ENCODE assay signal across 8 cellular contexts in genomic region chr1:193019442-193020026, GRCh38. TPM values are rescaled to one million over a fixed set of nuclear protein-coding genes. Genes with fewer than 3 reads are reported as not detected.
A peak's percentile ranks its signal among the peaks of the same experiment; 100 is the strongest.
DNase-seq lines count a peak whose midpoint lies in the region; ATAC-seq, FAIRE-seq and TF ChIP-seq lines count a peak whose summit lies in the region.

No MANE protein-coding gene starts in this region.

- no peak overlapping the region for H3K4me2 ChIP-seq in astrocyte (ENCODE audit: low read length)

- H3K36me3 Mint-ChIP-seq in astrocyte (ENCODE audit: low read depth, unreplicated experiment): no peaks in the 10 kb centered on the region
- peaks cover 0 to 12% (median 7%) of the 10 kb centered on the region in 3 donors for H3K36me3 Mint-ChIP-seq in immature natural killer cell

- H3K4me3 Mint-ChIP-seq in astrocyte (ENCODE audit: unreplicated experiment) (no peak overlapping the region), immature natural killer cell (no peak overlapping the region)

- H3K36me3 ChIP-seq in astrocyte (ENCODE audit: insufficient read depth, low read length): peaks cover 5% of the 10 kb centered on the region
- peaks cover 0 to 22% (median 0%) of the 10 kb centered on the region in 3 donors for H3K36me3 ChIP-seq in tibial artery

- H3K27ac Mint-ChIP-seq in astrocyte (ENCODE audit: unreplicated experiment): no peak overlapping the region
- peak overlapping the region in 3 of 6 donors; percentile 19 to 64 (median 32) for H3K27ac Mint-ChIP-seq in immature natural killer cell

- H3K9me3 Mint-ChIP-seq in astrocyte (ENCODE audit: unreplicated experiment) (no peaks in the 10 kb centered on the region), immature natural killer cell (no peaks in the 10 kb centered on the region)

- intact Hi-C loops in tibial artery (cut with DNase I; ENCODE audit: low total_unique reads): loop anchor here (2.0 to 5.0 kb wide), 2 partner anchors 215 to 547 kb away; no protein-coding TSS in a partner anchor

- TF ChIP-seq CTCF in astrocyte (IDR thresholded peaks at IDR 0.05; ENCODE audit: insufficient read depth, low read depth, low read length) (peak; percentile 36), tibial artery (IDR thresholded peaks at IDR 0.05) (peak; percentile 60 to 63)

- H3K4me3 ChIP-seq in astrocyte (ENCODE audit: insufficient read depth, low read depth, low read length) (no peak overlapping the region), tibial artery (no peak overlapping the region)

- H3K9me3 ChIP-seq in astrocyte (ENCODE audit: insufficient read depth, low read depth, low read length) (no peaks in the 10 kb centered on the region), tibial artery (no peaks in the 10 kb centered on the region)

- no peak overlapping the region for H2AFZ ChIP-seq in astrocyte (ENCODE audit: low read depth, low read length)

- H3K27ac ChIP-seq in astrocyte (ENCODE audit: low read depth, low read length): no peak overlapping the region
- no peak overlapping the region for H3K27ac ChIP-seq in tibial artery

- DNase-seq in NCI-H510A treated with DMSO at 0.1 percent for 48 hours (lab: John Stamatoyannopoulos, UW) (peak; percentile 63), NCI-H510A (lab: John Stamatoyannopoulos, UW) (no peak), NCI-H2107 (lab: John Stamatoyannopoulos, UW) (peak; percentile 5), astrocyte (ENCODE audit: low read depth) (peak; percentile 34), immature natural killer cell (peak; percentile 38 to 50 (median 41)), tibial artery (no peak)

- H3K27me3 Mint-ChIP-seq in astrocyte (ENCODE audit: low read depth, unreplicated experiment) (no peaks in the 10 kb centered on the region), immature natural killer cell (ENCODE audit: low read depth in 3 of 3) (no peaks in the 10 kb centered on the region)

- ATAC-seq in HG02610 (IDR thresholded peaks at IDR 0.05; ENCODE audit: unreplicated experiment): peak; percentile 70
- no peak for ATAC-seq in HG03039 (IDR thresholded peaks at IDR 0.05; ENCODE audit: unreplicated experiment)

- no peak overlapping the region for H3K9ac ChIP-seq in astrocyte (ENCODE audit: low read length)

- no peaks in the 10 kb centered on the region for H3K79me2 ChIP-seq in astrocyte (ENCODE audit: insufficient read depth, low read length)

- no peaks in the 10 kb centered on the region for H3K27me3 ChIP-seq in astrocyte (ENCODE audit: insufficient read depth, low read length)
- H3K27me3 ChIP-seq in tibial artery: no peaks in the 10 kb centered on the region

- H3K4me1 ChIP-seq in astrocyte (ENCODE audit: insufficient read depth, low read length): peaks cover 2% of the 10 kb centered on the region
- peaks cover 0 to 2% (median 0%) of the 10 kb centered on the region in 4 donors for H3K4me1 ChIP-seq in tibial artery

- H4K20me1 ChIP-seq in astrocyte (ENCODE audit: insufficient read depth, low read length): no peaks in the 10 kb centered on the region

- peaks cover 2% of the 10 kb centered on the region for H3K4me1 Mint-ChIP-seq in astrocyte (ENCODE audit: low read depth, unreplicated experiment)
- no peaks in the 10 kb centered on the region for H3K4me1 Mint-ChIP-seq in immature natural killer cell

- peak; percentile 9 for FAIRE-seq in astrocyte (lab: Jason Lieb, UNC)

RNA-seq across cellular contexts. Expression of gene UCHL5, which starts 39.6 kb away (rescaled TPM):
- 26.4 and 33.3 TPM in 2 replicates for total RNA-seq in astrocyte
- polyA plus RNA-seq in immature natural killer cell: 100 to 1,000 TPM in 2 of 3 donors, 10 to 100 TPM in 1; 95.6 to 149 (median 111) TPM

RNA-seq across cellular contexts. Expression of gene RO60, which starts 39.9 kb away (rescaled TPM):
- 120 and 134 TPM in 2 replicates for total RNA-seq in astrocyte
- 100 to 1,000 TPM; 105 to 151 (median 149) TPM for polyA plus RNA-seq in immature natural killer cell

Comparison
In these comparisons a context has a peak if more than half of its experiments do, and no peak if none do; other contexts are left out.
1. DNase-seq: peak in NCI-H510A treated with DMSO at 0.1 percent for 48 hours (single experiment), NCI-H2107 (single experiment), astrocyte (single experiment) and immature natural killer cell (3 of 3); none in NCI-H510A (single experiment) and tibial artery (0 of 2).